In the genomic region with DNA sequence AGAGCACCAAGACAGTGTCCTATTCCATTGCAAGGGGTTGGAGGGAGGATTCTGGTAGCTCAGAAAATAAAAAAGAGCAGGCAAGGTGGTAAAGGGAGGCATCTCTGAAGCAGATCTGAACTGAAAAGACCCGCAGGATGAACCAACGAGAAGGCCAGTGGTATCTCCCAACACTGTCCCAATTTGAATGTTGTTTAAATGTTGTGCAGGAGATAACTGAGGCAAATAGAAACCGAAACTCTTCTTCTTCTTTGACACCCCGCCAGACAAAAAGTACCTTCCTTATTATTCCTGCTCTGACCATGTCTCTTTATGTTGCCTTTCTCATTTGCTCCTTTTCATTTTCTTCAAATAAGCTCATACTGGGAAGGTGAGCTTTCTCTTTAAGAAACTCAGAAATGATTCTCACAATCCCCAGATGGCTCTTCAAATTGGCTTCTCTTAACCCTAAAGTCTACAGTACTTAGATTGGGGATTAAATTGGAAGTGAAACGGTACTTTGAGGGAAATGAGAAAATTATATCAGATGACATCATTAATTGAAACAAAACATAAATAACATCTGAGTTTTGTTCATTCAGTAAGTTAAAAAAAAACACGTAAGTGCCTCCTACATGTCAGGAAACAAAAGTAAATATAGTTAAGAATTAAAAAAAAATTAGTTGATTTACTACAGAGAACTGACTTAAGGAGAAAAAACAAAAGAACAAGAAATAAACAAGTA, we compare ENCODE assay signal across 22 cellular contexts.
DNase-seq lines count a peak whose midpoint lies in the region; ATAC-seq lines count a peak whose summit lies in the region.
"Had no signal": no experiment of that assay in that cellular context is flagged by ENCODE, and none has a peak within 500 bp of the region (broad histone marks: within the 10 kb centered on the region; RNA-seq: fewer than 3 reads in every experiment).

No MANE protein-coding gene starts in this region.

- H3K27me3 Mint-ChIP-seq in activated CD4-positive, alpha-beta T cell treated with anti-CD3 and anti-CD28 coated beads for 36 hours, result no peaks in the 10 kb centered on the region
- no peaks in the 10 kb centered on the region for H3K27me3 Mint-ChIP-seq in central memory CD8-positive, alpha-beta T cell
- H3K27me3 Mint-ChIP-seq: B cell had no signal

- 0 out of 2 replicates have a peak, but pooled peaks cover 13% of the 10 kb centered on the region for H3F3A ChIP-seq in GM23248 (ENCODE audit: insufficient read depth)

- H3K4me2 ChIP-seq in GM23248 (ENCODE audit: unreplicated experiment), result no peak overlapping the region

- no peaks in the 10 kb centered on the region for H3K9me3 ChIP-seq in GM23248 (ENCODE audit: low read depth)
- H3K9me3 ChIP-seq: esophagus squamous epithelium, psoas muscle, suprapubic skin had no signal

- no peaks in the 10 kb centered on the region for H3K9me2 ChIP-seq in GM23248 (ENCODE audit: insufficient read depth)

- WGBS in GM23248 (ENCODE audit: low coverage in 1 of 2, low lambda C conversion rate in 2 of 2, missing lambda C conversion rate in 2 of 2), 2 experiments, result 68 to 74% methylated on average over 6 of the region's 6 CpGs

- no peaks in the 10 kb centered on the region for H3K27me3 ChIP-seq in GM23248 (replicated peaks; ENCODE audit: insufficient read depth)
- H3K27me3 ChIP-seq: esophagus squamous epithelium, suprapubic skin had no signal

- H3K36me3 Mint-ChIP-seq in activated CD4-positive, alpha-beta T cell treated with anti-CD3 and anti-CD28 coated beads for 36 hours (ENCODE audit: low read depth), result peaks cover 4% of the 10 kb centered on the region
- no peaks in the 10 kb centered on the region for H3K36me3 Mint-ChIP-seq in central memory CD8-positive, alpha-beta T cell (ENCODE audit: insufficient read depth)

- no peak for DNase-seq in activated CD4-positive, alpha-beta T cell treated with anti-CD3 and anti-CD28 coated beads for 36 hours
- no peak for DNase-seq in activated CD4-positive, alpha-beta T cell treated with anti-CD3 and anti-CD28 coated beads, Interleukin-2, amount 50 U/mL, for 4 hours
- DNase-seq in central memory CD8-positive, alpha-beta T cell (ENCODE audit: low spot score in 2 of 2), result no peak
- DNase-seq in GM23248 (no peak), hypothalamus (lab: John Stamatoyannopoulos, UW) (no peak), left cardiac atrium (no peak)
- DNase-seq: activated gamma-delta T cell; aorta; effector CD4-positive, alpha-beta T cell; esophagus squamous epithelium; NCI-H1092; NCI-H2107; NCI-H526 treated with DMSO at 0.1 percent for 48 hours; PC-3; psoas muscle; small intestine; stimulated activated CD8-positive, alpha-beta memory T cell treated with anti-CD3 and anti-CD28 coated beads, Interleukin-4, amount 100 ng/mL, for 48 hours had no signal

- POLR2A ChIA-PET in activated CD4-positive, alpha-beta T cell treated with anti-CD3 and anti-CD28 coated beads for 36 hours (lab: Charles Lee), result no interaction called here

- no peaks in the 10 kb centered on the region for H4K20me1 ChIP-seq in GM23248 (ENCODE audit: insufficient read depth)

- peak; percentile 30 for ATAC-seq in activated CD4-positive, alpha-beta T cell treated with anti-CD3 and anti-CD28 coated beads for 36 hours
- peak; percentile 54 for ATAC-seq in GM19372 (IDR thresholded peaks at IDR 0.05; ENCODE audit: low read depth, unreplicated experiment)
- peak; percentile 72 for ATAC-seq in HG03045 (IDR thresholded peaks at IDR 0.05; ENCODE audit: unreplicated experiment)
- no peak for ATAC-seq in central memory CD8-positive, alpha-beta T cell (replicated peaks; ENCODE audit: extremely low read depth, poor library complexity, severe bottlenecking)
- ATAC-seq in left cardiac atrium, result no peak
- ATAC-seq: PC-3, psoas muscle had no signal

- H3K27ac ChIP-seq in GM23248, result no peak overlapping the region
- H3K27ac ChIP-seq: 22Rv1, esophagus squamous epithelium, psoas muscle, suprapubic skin had no signal

- H3K4me3 Mint-ChIP-seq in activated CD4-positive, alpha-beta T cell treated with anti-CD3 and anti-CD28 coated beads for 36 hours, result no peak overlapping the region
- peak overlapping the region; percentile 33 for H3K4me3 Mint-ChIP-seq in central memory CD8-positive, alpha-beta T cell
- H3K4me3 Mint-ChIP-seq: B cell had no signal

- CTCF ChIA-PET in activated CD4-positive, alpha-beta T cell treated with anti-CD3 and anti-CD28 coated beads for 36 hours (lab: Charles Lee), result interaction anchor here (0.6 to 1.2 kb wide), 2 partner anchors 19 to 656 kb away, joined by 3 read pairs; no protein-coding TSS in a partner anchor

- H2AFZ ChIP-seq in GM23248, result no peak overlapping the region

- H3K9me3 Mint-ChIP-seq in activated CD4-positive, alpha-beta T cell treated with anti-CD3 and anti-CD28 coated beads for 36 hours (ENCODE audit: low read depth), result no peaks in the 10 kb centered on the region
- H3K9me3 Mint-ChIP-seq in central memory CD8-positive, alpha-beta T cell, result no peaks in the 10 kb centered on the region

- H3K27ac Mint-ChIP-seq in activated CD4-positive, alpha-beta T cell treated with anti-CD3 and anti-CD28 coated beads for 36 hours, result no peak overlapping the region
- peak overlapping the region; percentile 78 for H3K27ac Mint-ChIP-seq in central memory CD8-positive, alpha-beta T cell (ENCODE audit: low read depth)
- H3K27ac Mint-ChIP-seq: B cell had no signal

- no peaks in the 10 kb centered on the region for H3K79me2 ChIP-seq in GM23248 (ENCODE audit: insufficient read depth)

- H3K4me1 Mint-ChIP-seq in activated CD4-positive, alpha-beta T cell treated with anti-CD3 and anti-CD28 coated beads for 36 hours, result peaks cover 10% of the 10 kb centered on the region
- H3K4me1 Mint-ChIP-seq in central memory CD8-positive, alpha-beta T cell, result peaks cover 10% of the 10 kb centered on the region

- intact Hi-C loops in activated CD4-positive, alpha-beta T cell treated with anti-CD3 and anti-CD28 coated beads for 36 hours (cut with DNase I, micrococcal nuclease), result no loop called here
- intact Hi-C loops in left cardiac atrium (cut with DNase I), result no loop called here

- H3K4me1 ChIP-seq in GM23248 (ENCODE audit: insufficient read depth), result no peaks in the 10 kb centered on the region
- H3K4me1 ChIP-seq: esophagus squamous epithelium, psoas muscle, suprapubic skin had no signal

- in situ Hi-C loops in GM23248 (cut with MboI), result no loop called here

- no peak overlapping the region for H3K9ac ChIP-seq in GM23248

- H3K4me3 ChIP-seq in GM23248, result no peak overlapping the region
- H3K4me3 ChIP-seq: esophagus squamous epithelium, psoas muscle, suprapubic skin had no signal

- no peaks in the 10 kb centered on the region for H3K36me3 ChIP-seq in GM23248 (ENCODE audit: low read depth)
- H3K36me3 ChIP-seq: esophagus squamous epithelium, suprapubic skin had no signal

Comparison
In these comparisons a context has a peak if more than half of its experiments do, and no peak if none do; other contexts are left out.
1. ATAC-seq: peak in activated CD4-positive, alpha-beta T cell treated with anti-CD3 and anti-CD28 coated beads for 36 hours (single experiment), GM19372 (single experiment) and HG03045 (single experiment); none in central memory CD8-positive, alpha-beta T cell (single experiment) and left cardiac atrium (0 of 2).